Comparison of ENCODE assay signal across 8 cellular contexts in the genomic region with DNA sequence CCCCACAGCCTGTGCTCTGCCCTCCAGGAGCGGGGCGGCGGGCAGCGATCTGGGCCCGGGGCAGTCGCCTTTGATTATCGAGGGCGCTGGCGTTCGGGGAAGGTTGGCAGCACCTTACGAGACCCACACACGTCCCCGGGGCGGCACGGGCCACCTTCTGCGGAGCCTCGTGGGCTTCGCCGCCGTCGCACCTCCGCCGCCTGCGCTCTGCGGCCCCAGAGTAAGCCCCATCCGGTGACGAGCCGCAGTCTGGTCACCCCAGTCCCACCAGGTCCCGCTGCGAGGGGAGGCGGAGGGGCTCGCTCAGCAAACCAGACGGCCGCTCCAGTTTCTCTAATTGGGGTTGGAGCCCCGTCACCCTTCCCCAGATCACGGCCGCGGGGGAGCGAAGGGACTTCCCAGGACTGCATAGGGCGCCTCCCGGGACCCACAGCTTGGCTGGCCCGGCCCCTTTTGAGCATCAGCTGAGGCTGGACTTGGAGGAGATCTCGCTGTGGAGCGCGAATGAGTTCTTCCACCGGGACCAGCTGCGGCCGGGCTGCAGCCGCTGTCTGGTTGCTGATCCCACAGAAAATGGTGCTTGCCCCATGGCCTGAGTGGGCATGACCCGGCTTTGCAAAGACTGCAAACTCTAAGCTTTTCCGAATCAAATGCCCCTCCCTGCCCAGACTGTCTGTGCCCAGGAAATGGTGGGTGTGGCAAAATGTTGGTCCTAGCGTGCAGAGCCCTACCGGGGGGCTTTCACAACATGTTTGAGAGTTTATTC. TPM values are rescaled to one million over a fixed set of nuclear protein-coding genes. Genes with fewer than 3 reads are reported as not detected.
DNase-seq lines count a peak whose midpoint lies in the region; ATAC-seq and TF ChIP-seq lines count a peak whose summit lies in the region.

No MANE protein-coding gene starts in this region.

- H3K27ac ChIP-seq in RWPE2 (ENCODE audit: poor library complexity, severe bottlenecking) (peak overlapping the region; percentile 66), left ventricle myocardium inferior (replicated peaks) (peak overlapping the region; percentile 95)

- peaks cover 38% of the 10 kb centered on the region for H3K4me1 ChIP-seq in RWPE2 (ENCODE audit: insufficient read depth, poor library complexity, severe bottlenecking)
- H3K4me1 ChIP-seq in left ventricle myocardium inferior, result peaks cover 96% of the 10 kb centered on the region

- intact Hi-C loops in left ventricle myocardium inferior (cut with micrococcal nuclease), result no loop called here

- H3K27me3 Mint-ChIP-seq in activated naive CD8-positive, alpha-beta T cell treated with anti-CD3 and anti-CD28 coated beads, Interleukin-2, amount 10 ng/mL, durations not matched to agents 7 days and 5 days, result peaks cover 14% of the 10 kb centered on the region

- H3K9me3 ChIP-seq in RWPE2 (ENCODE audit: severe bottlenecking), result no peaks in the 10 kb centered on the region
- H3K9me3 ChIP-seq in left ventricle myocardium inferior (replicated peaks), result no peaks in the 10 kb centered on the region

- H3K9me3 Mint-ChIP-seq in activated naive CD8-positive, alpha-beta T cell treated with anti-CD3 and anti-CD28 coated beads, Interleukin-2, amount 10 ng/mL, durations not matched to agents 7 days and 5 days, result no peaks in the 10 kb centered on the region

- peaks cover 35% of the 10 kb centered on the region for H3K36me3 Mint-ChIP-seq in activated naive CD8-positive, alpha-beta T cell treated with anti-CD3 and anti-CD28 coated beads, Interleukin-2, amount 10 ng/mL, durations not matched to agents 7 days and 5 days

- TF ChIP-seq CTCF in RWPE2 (IDR thresholded peaks at IDR 0.05; ENCODE audit: poor library complexity, severe bottlenecking) (no peak), left ventricle myocardium inferior (IDR thresholded peaks at IDR 0.05; ENCODE audit: borderline replicate concordance) (no peak)

- peak overlapping the region; percentile 89 for H3K4me3 ChIP-seq in RWPE2 (ENCODE audit: severe bottlenecking)
- H3K4me3 ChIP-seq in left ventricle myocardium inferior, result peak overlapping the region; percentile 80

- DNase-seq in A172 (ENCODE audit: low spot score), result peak; percentile 28
- DNase-seq in RWPE2 (ENCODE audit: low spot score), result peak; percentile 82
- peak; percentile 77 for DNase-seq in activated naive CD8-positive, alpha-beta T cell treated with anti-CD3 and anti-CD28 coated beads, Interleukin-2, amount 10 ng/mL, durations not matched to agents 7 days and 5 days
- DNase-seq in left ventricle myocardium inferior, result peak; percentile 75
- DNase-seq in renal cortical epithelial cell (ENCODE audit: low read depth), result peak; percentile 37
- no peak for DNase-seq in NCI-H1930 (lab: John Stamatoyannopoulos, UW)

- H3K36me3 ChIP-seq in RWPE2 (ENCODE audit: low read depth) (peaks cover 42% of the 10 kb centered on the region), left ventricle myocardium inferior (peaks cover 12% of the 10 kb centered on the region)

- POLR2A ChIA-PET in activated naive CD8-positive, alpha-beta T cell treated with anti-CD3 and anti-CD28 coated beads, Interleukin-2, amount 10 ng/mL, durations not matched to agents 7 days and 5 days (lab: Charles Lee), result interaction anchor here (0.6 to 4.0 kb wide), 10 partner anchors 9 to 62 kb away, joined by 3 to 55 read pairs (median 4); a partner anchor contains a TSS

- ATAC-seq in GM18519 (IDR thresholded peaks at IDR 0.05; ENCODE audit: low FRiP score, unreplicated experiment), result peak; percentile 30
- ATAC-seq in HG02970 (IDR thresholded peaks at IDR 0.05; ENCODE audit: low FRiP score, unreplicated experiment), result peak; percentile 32
- peak; percentile 66 for ATAC-seq in RWPE2 (ENCODE audit: low read depth)
- peak; percentile 76 for ATAC-seq in activated naive CD8-positive, alpha-beta T cell treated with anti-CD3 and anti-CD28 coated beads, Interleukin-2, amount 10 ng/mL, durations not matched to agents 7 days and 5 days (ENCODE audit: low read depth)

- H3K4me3 Mint-ChIP-seq in activated naive CD8-positive, alpha-beta T cell treated with anti-CD3 and anti-CD28 coated beads, Interleukin-2, amount 10 ng/mL, durations not matched to agents 7 days and 5 days, result peak overlapping the region; percentile 85

- H3K4me1 Mint-ChIP-seq in activated naive CD8-positive, alpha-beta T cell treated with anti-CD3 and anti-CD28 coated beads, Interleukin-2, amount 10 ng/mL, durations not matched to agents 7 days and 5 days, result peaks cover 43% of the 10 kb centered on the region

- peak overlapping the region; percentile 27 for H3K27ac Mint-ChIP-seq in activated naive CD8-positive, alpha-beta T cell treated with anti-CD3 and anti-CD28 coated beads, Interleukin-2, amount 10 ng/mL, durations not matched to agents 7 days and 5 days

- H3K27me3 ChIP-seq in RWPE2 (ENCODE audit: insufficient read depth, poor library complexity, severe bottlenecking), result no peaks in the 10 kb centered on the region
- no peaks in the 10 kb centered on the region for H3K27me3 ChIP-seq in left ventricle myocardium inferior (ENCODE audit: low read depth)

RNA-seq across cellular contexts. Expression of a gene that starts 0.6 kb away (rescaled TPM):
- total RNA-seq in A172 (2014; rRNA removed; shearing (Covaris generic)), result 87.7 and 134 TPM in 2 replicates
- total RNA-seq in activated naive CD8-positive, alpha-beta T cell treated with anti-CD3 and anti-CD28 coated beads, Interleukin-2, amount 10 ng/mL, durations not matched to agents 7 days and 5 days, result 100 to 1,000 TPM; 115 to 119 TPM
- total RNA-seq in left ventricle myocardium inferior, result 194 TPM
- 114 and 178 TPM in 2 replicates for total RNA-seq in renal cortical epithelial cell

Comparison
In these comparisons a context has a peak if more than half of its experiments do, and no peak if none do; other contexts are left out.
1. DNase-seq: peak in A172 (single experiment), RWPE2 (single experiment), activated naive CD8-positive, alpha-beta T cell treated with anti-CD3 and anti-CD28 coated beads, Interleukin-2, amount 10 ng/mL, durations not matched to agents 7 days and 5 days (single experiment), left ventricle myocardium inferior (single experiment) and renal cortical epithelial cell (single experiment); none in NCI-H1930 (0 of 2).
2. Peak in every context shown above with its lines, with median percentiles within 50 percentile points of each other: ATAC-seq.